ENCODE assay signal across 18 cellular contexts in genomic region chr12:61654698-61655097, GRCh38.
DNase-seq lines count a peak whose midpoint lies in the region; ATAC-seq, FAIRE-seq and TF ChIP-seq lines count a peak whose summit lies in the region.
"Had no signal": no experiment of that assay in that cellular context is flagged by ENCODE, and none has a peak within 500 bp of the region (broad histone marks: within the 10 kb centered on the region; RNA-seq: fewer than 3 reads in every experiment).

No MANE protein-coding gene starts in this region.

- FAIRE-seq in RCC 7860 (lab: Jason Lieb, UNC), result no peak
- FAIRE-seq: colon had no signal

- H3K36me3 ChIP-seq in GM23248 (ENCODE audit: low read depth) (no peaks in the 10 kb centered on the region), mammary epithelial cell (ENCODE audit: insufficient read depth, low read length) (no peaks in the 10 kb centered on the region)
- H3K36me3 ChIP-seq: ovary had no signal

- no peak overlapping the region for H3K4me2 ChIP-seq in GM23248 (ENCODE audit: unreplicated experiment)
- H3K4me2 ChIP-seq in mammary epithelial cell (ENCODE audit: insufficient read depth, low read depth, low read length), result no peak overlapping the region

- dilution Hi-C loops in mammary epithelial cell (cut with HindIII; ENCODE audit: low sequenced_read_pairs), result no loop called here

- no peak for ATAC-seq in GM19395 (IDR thresholded peaks at IDR 0.05; ENCODE audit: unreplicated experiment)
- ATAC-seq in HG03565 (IDR thresholded peaks at IDR 0.05; ENCODE audit: unreplicated experiment), result no peak
- ATAC-seq: stimulated activated naive CD8-positive, alpha-beta T cell treated with anti-CD3 and anti-CD28 coated beads, Interleukin-15, amount 100 ng/mL, for 72 hours had no signal

- no peak overlapping the region for H3K27ac Mint-ChIP-seq in neural crest cell (ENCODE audit: unreplicated experiment)
- H3K27ac Mint-ChIP-seq: memory B cell; stimulated activated naive CD8-positive, alpha-beta T cell treated with anti-CD3 and anti-CD28 coated beads, Interleukin-15, amount 100 ng/mL, for 72 hours had no signal

- H2AFZ ChIP-seq in GM23248 (no peak overlapping the region), mammary epithelial cell (ENCODE audit: low read depth, low read length) (no peak overlapping the region)

- H3K36me3 Mint-ChIP-seq in neural crest cell (ENCODE audit: low read depth), result no peaks in the 10 kb centered on the region
- H3K36me3 Mint-ChIP-seq: memory B cell had no signal

- intact Hi-C loops in mammary epithelial cell (cut with micrococcal nuclease), result loop anchor here (1.0 to 5.0 kb wide), 3 partner anchors 339 to 538 kb away; a partner anchor contains a TSS

- H3K79me2 ChIP-seq in GM23248 (ENCODE audit: insufficient read depth) (no peaks in the 10 kb centered on the region), mammary epithelial cell (ENCODE audit: insufficient read depth, low read length) (no peaks in the 10 kb centered on the region)

- no peaks in the 10 kb centered on the region for H3K27me3 Mint-ChIP-seq in neural crest cell (ENCODE audit: low read depth)
- H3K27me3 Mint-ChIP-seq: memory B cell; stimulated activated naive CD8-positive, alpha-beta T cell treated with anti-CD3 and anti-CD28 coated beads, Interleukin-15, amount 100 ng/mL, for 72 hours had no signal

- no peak overlapping the region for H3K27ac ChIP-seq in GM23248
- H3K27ac ChIP-seq in mammary epithelial cell (ENCODE audit: insufficient read depth, low read depth, low read length), result no peak overlapping the region
- H3K27ac ChIP-seq: ovary, SK-N-MC had no signal

- no peaks in the 10 kb centered on the region for H3F3A ChIP-seq in GM23248 (ENCODE audit: insufficient read depth)

- TF ChIP-seq CTCF in mammary epithelial cell (conservative IDR thresholded peaks at IDR 0.05 in 1 of 2, IDR thresholded peaks at IDR 0.05 in 1 of 2; ENCODE audit: extremely low read depth in 1 of 2, insufficient read depth in 1 of 2, low read depth in 1 of 2, low read length in 2 of 2) (peak; percentile 15 to 38), neural crest cell (conservative IDR thresholded peaks at IDR 0.05) (peak; percentile 40)

- DNase-seq in GM23248, result peak; percentile 34
- DNase-seq in NAMALWA (ENCODE audit: low spot score), result peak; percentile 44
- DNase-seq in mammary epithelial cell, result peak; percentile 17
- no peak for DNase-seq in neural crest cell (ENCODE audit: low read depth, low spot score)
- DNase-seq in RCC 7860 (ENCODE audit: low spot score), result no peak
- no peak for DNase-seq in NCI-H2171 treated with DMSO at 0.1 percent for 48 hours (lab: John Stamatoyannopoulos, UW)
- DNase-seq: activated CD4-positive, alpha-beta T cell treated with anti-CD3 and anti-CD28 coated beads, Interleukin-2, amount 50 U/mL, for 4 hours; DMS79; foreskin melanocyte; NCI-H2171; ovary; stimulated activated CD4-positive, alpha-beta T cell treated with anti-CD3 and anti-CD28 coated beads, Interleukin-4, amount 100 ng/mL, for 1 hour; stimulated activated naive CD8-positive, alpha-beta T cell treated with anti-CD3 and anti-CD28 coated beads, Interleukin-15, amount 100 ng/mL, for 72 hours had no signal

- no peak overlapping the region for H3K4me3 Mint-ChIP-seq in neural crest cell
- H3K4me3 Mint-ChIP-seq: memory B cell; stimulated activated naive CD8-positive, alpha-beta T cell treated with anti-CD3 and anti-CD28 coated beads, Interleukin-15, amount 100 ng/mL, for 72 hours had no signal

- H3K9ac ChIP-seq in GM23248, result no peak overlapping the region
- H3K9ac ChIP-seq in mammary epithelial cell (ENCODE audit: insufficient read depth, low read length), result no peak overlapping the region

- no peaks in the 10 kb centered on the region for H3K9me3 ChIP-seq in GM23248 (ENCODE audit: low read depth)
- H3K9me3 ChIP-seq in mammary epithelial cell (replicated peaks; ENCODE audit: insufficient read depth, low read length), result no peaks in the 10 kb centered on the region
- H3K9me3 ChIP-seq: ovary had no signal

- H3K4me1 Mint-ChIP-seq in neural crest cell, result no peaks in the 10 kb centered on the region
- H3K4me1 Mint-ChIP-seq: memory B cell; stimulated activated naive CD8-positive, alpha-beta T cell treated with anti-CD3 and anti-CD28 coated beads, Interleukin-15, amount 100 ng/mL, for 72 hours had no signal

- no TSS peak for BruUV-seq in mammary epithelial cell (replicated peaks; lab: Mats Ljungman, UMichigan)

- H3K4me3 ChIP-seq in GM23248, result no peak overlapping the region
- no peak overlapping the region for H3K4me3 ChIP-seq in mammary epithelial cell (replicated peaks in 1 of 3; ENCODE audit: insufficient read depth in 1 of 3, low read depth in 2 of 3, low read length in 3 of 3)
- H3K4me3 ChIP-seq: ovary, SK-N-MC had no signal

- CTCF ChIA-PET in mammary epithelial cell (lab: Charles Lee; ENCODE audit: low non-redundant PET), result interaction anchor here (0.6 kb wide), 1 partner anchor 568 kb away, joined by 3 read pairs; no protein-coding TSS in a partner anchor

- H3K4me1 ChIP-seq in GM23248 (ENCODE audit: insufficient read depth) (no peaks in the 10 kb centered on the region), mammary epithelial cell (ENCODE audit: insufficient read depth, low read length) (no peaks in the 10 kb centered on the region)

- H3K9me2 ChIP-seq in GM23248 (ENCODE audit: insufficient read depth), result no peaks in the 10 kb centered on the region

- in situ Hi-C loops in GM23248 (cut with MboI) (no loop called here), mammary epithelial cell (cut with MboI; ENCODE audit: low sequenced_read_pairs in 2 of 2) (no loop called here)

- H3K27me3 ChIP-seq in GM23248 (replicated peaks; ENCODE audit: insufficient read depth) (no peaks in the 10 kb centered on the region), mammary epithelial cell (ENCODE audit: insufficient read depth, low read length) (no peaks in the 10 kb centered on the region)
- H3K27me3 ChIP-seq: ovary had no signal

- WGBS in GM23248 (ENCODE audit: low coverage in 1 of 2, low lambda C conversion rate in 2 of 2, missing lambda C conversion rate in 2 of 2), 2 experiments, result 30% methylated on average over 3 of the region's 3 CpGs
- 46% methylated on average over 3 of the region's 3 CpGs for WGBS in mammary epithelial cell (ENCODE audit: low coverage, missing lambda C conversion rate)

- H3K9me3 Mint-ChIP-seq in neural crest cell, result no peaks in the 10 kb centered on the region
- H3K9me3 Mint-ChIP-seq: stimulated activated naive CD8-positive, alpha-beta T cell treated with anti-CD3 and anti-CD28 coated beads, Interleukin-15, amount 100 ng/mL, for 72 hours had no signal

- H4K20me1 ChIP-seq in GM23248 (ENCODE audit: insufficient read depth) (no peaks in the 10 kb centered on the region), mammary epithelial cell (ENCODE audit: insufficient read depth, low read length) (no peaks in the 10 kb centered on the region)

Comparison
In these comparisons a context has a peak if more than half of its experiments do, and no peak if none do; other contexts are left out.
1. DNase-seq: peak in GM23248 (single experiment), NAMALWA (single experiment) and mammary epithelial cell (single experiment); none in neural crest cell (single experiment), RCC 7860 (single experiment) and NCI-H2171 treated with DMSO at 0.1 percent for 48 hours (single experiment).